ENCODE assay signal across 9 cellular contexts in the genomic region with DNA sequence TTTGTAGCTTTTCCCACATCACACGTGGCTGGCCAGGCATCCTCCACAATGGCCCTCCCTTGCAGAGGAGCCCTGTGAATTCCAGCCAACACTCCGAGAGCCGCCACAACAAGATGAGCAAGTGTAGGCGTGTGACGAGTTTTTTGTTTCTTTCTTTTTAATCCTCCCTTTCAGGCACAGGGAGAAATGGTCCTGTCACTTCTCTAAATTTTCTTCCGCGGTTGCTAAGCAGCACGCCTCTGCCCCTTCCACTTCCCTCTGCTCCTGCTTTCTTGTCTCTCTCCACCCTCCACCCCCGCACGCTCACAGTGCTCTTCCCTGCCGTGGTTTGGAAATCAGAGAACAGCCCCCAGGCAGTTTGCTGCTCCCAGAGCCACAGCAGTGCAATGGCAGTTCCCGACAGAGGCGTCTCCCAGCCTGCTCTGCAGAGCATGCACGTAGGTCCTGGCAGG.
DNase-seq lines count a peak whose midpoint lies in the region; ATAC-seq lines count a peak whose summit lies in the region.
"Had no signal": no experiment of that assay in that cellular context is flagged by ENCODE, and none has a peak within 500 bp of the region (broad histone marks: within the 10 kb centered on the region; RNA-seq: fewer than 3 reads in every experiment).

No MANE protein-coding gene starts in this region.

- DNase-seq in HT1080 (ENCODE audit: low read depth) (peak; percentile 32), amniotic stem cell (lab: John Stamatoyannopoulos, UW) (peak; percentile 41), right cardiac atrium (peak; percentile 70 to 81 (median 80)), posterior vena cava (ENCODE audit: low spot score) (peak; percentile 87), immature natural killer cell (no peak), NCI-H2081 treated with DMSO at 0.1 percent for 48 hours (lab: John Stamatoyannopoulos, UW) (no peak)
- DNase-seq in activated naive CD4-positive, alpha-beta T cell treated with anti-CD3 and anti-CD28 coated beads, Interleukin-2, amount 10 ng/mL, durations not matched to agents 7 days and 5 days = no peak

- H3K27me3 ChIP-seq in ACC112 (ENCODE audit: insufficient read depth, low read length) (no peaks in the 10 kb centered on the region), right cardiac atrium (ENCODE audit: control insufficient read depth, insufficient read depth) (no peaks in the 10 kb centered on the region)

- CTCF ChIA-PET in activated naive CD4-positive, alpha-beta T cell treated with anti-CD3 and anti-CD28 coated beads, Interleukin-2, amount 10 ng/mL, durations not matched to agents 7 days and 5 days (lab: Charles Lee) = no interaction called here

- 2% methylated on average over 14 of the region's 14 CpGs for WGBS in right cardiac atrium

- H3K27ac Mint-ChIP-seq in immature natural killer cell = no peak overlapping the region
- no peak overlapping the region for H3K27ac Mint-ChIP-seq in activated naive CD4-positive, alpha-beta T cell treated with anti-CD3 and anti-CD28 coated beads, Interleukin-2, amount 10 ng/mL, durations not matched to agents 7 days and 5 days

- H3K27me3 Mint-ChIP-seq in immature natural killer cell (ENCODE audit: low read depth in 3 of 3) = peaks cover 4 to 16% (median 9%) of the 10 kb centered on the region in 3 donors
- peaks cover 47% of the 10 kb centered on the region for H3K27me3 Mint-ChIP-seq in activated naive CD4-positive, alpha-beta T cell treated with anti-CD3 and anti-CD28 coated beads, Interleukin-2, amount 10 ng/mL, durations not matched to agents 7 days and 5 days

- peak; percentile 75 to 76 for ATAC-seq in right cardiac atrium

- H3K4me1 ChIP-seq in ACC112 (ENCODE audit: control insufficient read depth, insufficient read depth, low read length, unreplicated experiment) (peaks cover 18% of the 10 kb centered on the region), right cardiac atrium (ENCODE audit: control insufficient read depth, insufficient read depth, low read length) (peaks cover 20% of the 10 kb centered on the region)

- no peak overlapping the region for H3K4me3 Mint-ChIP-seq in immature natural killer cell
- H3K4me3 Mint-ChIP-seq in activated naive CD4-positive, alpha-beta T cell treated with anti-CD3 and anti-CD28 coated beads, Interleukin-2, amount 10 ng/mL, durations not matched to agents 7 days and 5 days = no peak overlapping the region
- H3K4me3 Mint-ChIP-seq: central memory CD8-positive, alpha-beta T cell had no signal

- intact Hi-C loops in right cardiac atrium (cut with DNase I) = loop anchor here in 1 of 4 donors (10.0 kb wide), 1 partner anchor 182 kb away; no protein-coding TSS in a partner anchor
- intact Hi-C loops in posterior vena cava (cut with DNase I) = loop anchor here in 1 of 2 donors (10.0 kb wide), 1 partner anchor 48 kb away; no protein-coding TSS in a partner anchor

- no peak overlapping the region for H3K27ac ChIP-seq in ACC112 (ENCODE audit: low read depth, low read length)
- peak overlapping the region; percentile 80 for H3K27ac ChIP-seq in right cardiac atrium (ENCODE audit: low read length)

- H3K9me3 ChIP-seq in right cardiac atrium (ENCODE audit: control insufficient read depth, low read length) = no peaks in the 10 kb centered on the region

- H3K4me3 ChIP-seq in ACC112 (ENCODE audit: low read depth, low read length) (peak overlapping the region; percentile 67), right cardiac atrium (ENCODE audit: low read length) (peak overlapping the region; percentile 23)

- H3K36me3 Mint-ChIP-seq in immature natural killer cell = no peaks in the 10 kb centered on the region
- no peaks in the 10 kb centered on the region for H3K36me3 Mint-ChIP-seq in activated naive CD4-positive, alpha-beta T cell treated with anti-CD3 and anti-CD28 coated beads, Interleukin-2, amount 10 ng/mL, durations not matched to agents 7 days and 5 days

- H3K36me3 ChIP-seq in ACC112 (ENCODE audit: insufficient read depth, low read length) = no peaks in the 10 kb centered on the region

- H3K4me1 Mint-ChIP-seq in immature natural killer cell = no peaks in the 10 kb centered on the region
- peaks cover 18% of the 10 kb centered on the region for H3K4me1 Mint-ChIP-seq in activated naive CD4-positive, alpha-beta T cell treated with anti-CD3 and anti-CD28 coated beads, Interleukin-2, amount 10 ng/mL, durations not matched to agents 7 days and 5 days

- H3K79me2 ChIP-seq in ACC112 (ENCODE audit: control insufficient read depth, insufficient read depth, low read length, unreplicated experiment) = no peaks in the 10 kb centered on the region

- peak overlapping the region; percentile 62 for H2AFZ ChIP-seq in ACC112 (ENCODE audit: low read length, unreplicated experiment)

- H3K9me3 Mint-ChIP-seq in immature natural killer cell = no peaks in the 10 kb centered on the region
- no peaks in the 10 kb centered on the region for H3K9me3 Mint-ChIP-seq in activated naive CD4-positive, alpha-beta T cell treated with anti-CD3 and anti-CD28 coated beads, Interleukin-2, amount 10 ng/mL, durations not matched to agents 7 days and 5 days
- H3K9me3 Mint-ChIP-seq: central memory CD8-positive, alpha-beta T cell had no signal

Comparison
In these comparisons a context has a peak if more than half of its experiments do, and no peak if none do; other contexts are left out.
1. DNase-seq: peak in HT1080 (single experiment), amniotic stem cell (single experiment), right cardiac atrium (3 of 3) and posterior vena cava (single experiment); none in immature natural killer cell (0 of 3), activated naive CD4-positive, alpha-beta T cell treated with anti-CD3 and anti-CD28 coated beads, Interleukin-2, amount 10 ng/mL, durations not matched to agents 7 days and 5 days (single experiment) and NCI-H2081 treated with DMSO at 0.1 percent for 48 hours (single experiment).